ENCODE assay signal across 9 cellular contexts in genomic region chr9:117903453-117903852, GRCh38.
"Had no signal": no experiment of that assay in that cellular context is flagged by ENCODE, and none has a peak within 500 bp of the region (broad histone marks: within the 10 kb centered on the region; RNA-seq: fewer than 3 reads in every experiment).

No MANE protein-coding gene starts in this region.

- H3K4me2 ChIP-seq: GM23338 had no signal

- H3K36me3 ChIP-seq: HAP-1 had no signal

- ATAC-seq: GM23338, HCT116 had no signal

- H3K9me3 ChIP-seq: HAP-1 had no signal

- H3K4me1 ChIP-seq: HAP-1 had no signal

- H3K4me1 Mint-ChIP-seq: GM23338, H9 had no signal

- H3K27ac Mint-ChIP-seq: GM23338, H9, HFFc6 had no signal

- H3K27ac ChIP-seq: GM23248 had no signal

- H3K9me3 Mint-ChIP-seq: H9 had no signal

- H3K4me3 ChIP-seq: GM23248, GM23338, HAP-1 had no signal

- DNase-seq: GM23248, GOT3, H7, H9, HCEC 1CT, HFFc6 had no signal

- H3K4me3 Mint-ChIP-seq: GM23338, H9, HFFc6 had no signal

- H2AFZ ChIP-seq: GM23248, GM23338 had no signal

- H3K9ac ChIP-seq: GM23248 had no signal
